In genomic region chr3:39288300-39288808, GRCh38 we compare ENCODE assay signal across 1 cellular context.
A peak's percentile ranks its signal among the peaks of the same experiment; 100 is the strongest.
TF ChIP-seq lines count a peak whose summit lies in the region.

No MANE protein-coding gene starts in this region.

TF ChIP-seq in IMR-90, 13 proteins besides CTCF, POLR2A, EP300 and RAD21 (continued from another document):
- peak; percentile 84 for TF ChIP-seq SMC3 (IDR thresholded peaks at IDR 0.05; ENCODE audit: low read depth, low read length)
- TF ChIP-seq CEBPB (IDR thresholded peaks at IDR 0.05; ENCODE audit: low read depth, low read length) = no peak
